ENCODE assay signal across 8 cellular contexts in genomic region chr17:73901661-73902415, GRCh38.
DNase-seq lines count a peak whose midpoint lies in the region; ATAC-seq and TF ChIP-seq lines count a peak whose summit lies in the region.

No MANE protein-coding gene starts in this region.

- H3K4me2 ChIP-seq in trophoblast cell (ENCODE audit: low read length) = peak overlapping the region; percentile 48

- H3K4me1 ChIP-seq in trophoblast cell (ENCODE audit: control insufficient read depth in 1 of 2, insufficient read depth in 2 of 2, low read length in 2 of 2) = peaks cover 0 to 3% of the 10 kb centered on the region in 2 experiments

- no peaks in the 10 kb centered on the region for H3K79me1 ChIP-seq in trophoblast cell (ENCODE audit: low read length)

- no peak overlapping the region for H3K23ac ChIP-seq in trophoblast cell (ENCODE audit: low read length)

- CTCF ChIA-PET in activated B cell treated with CpG ODN at 0.5 μM for 24 hours (lab: Charles Lee) = interaction anchor here (0.6 kb wide), 1 partner anchor 879 kb away, joined by 3 read pairs; no protein-coding TSS in a partner anchor

- no peak overlapping the region for H2BK12ac ChIP-seq in trophoblast cell (ENCODE audit: low read length)

- no peak overlapping the region for H3K27ac Mint-ChIP-seq in activated B cell treated with CpG ODN at 0.5 μM for 24 hours

- H3K18ac ChIP-seq in trophoblast cell (ENCODE audit: low read length) = no peak overlapping the region

- no peak overlapping the region for H2AFZ ChIP-seq in trophoblast cell (ENCODE audit: insufficient read depth, low read length, poor library complexity)

- H3K79me2 ChIP-seq in trophoblast cell (ENCODE audit: control insufficient read depth, insufficient read depth, low read length, poor library complexity) = no peaks in the 10 kb centered on the region

- peak overlapping the region; percentile 9 for H3K4me3 ChIP-seq in fibroblast of mammary gland (ENCODE audit: control insufficient read depth, low read depth, low read length)
- no peak overlapping the region for H3K4me3 ChIP-seq in trophoblast cell (ENCODE audit: low read depth, low read length)

- H3K4me1 Mint-ChIP-seq in activated B cell treated with CpG ODN at 0.5 μM for 24 hours = peaks cover 11% of the 10 kb centered on the region

- H3K4me3 Mint-ChIP-seq in activated B cell treated with CpG ODN at 0.5 μM for 24 hours = peak overlapping the region; percentile 88

- in situ Hi-C loops in KBM-7 (cut with MboI; ENCODE audit: low pct_unique_long_range_greater_than_20kb, low sequenced_read_pairs) = no loop called here
- in situ Hi-C loops in ACHN (cut with HindIII; ENCODE audit: low pct_ligation_motif_present, low pct_unique_long_range_greater_than_20kb, low sequenced_read_pairs) = no loop called here

- no peak overlapping the region for H4K91ac ChIP-seq in trophoblast cell (ENCODE audit: low read depth, low read length)

- POLR2A ChIA-PET in activated B cell treated with CpG ODN at 0.5 μM for 24 hours (lab: Charles Lee) = interaction anchor here (0.5 to 0.6 kb wide), 3 partner anchors 11 to 314 kb away, joined by 3 to 4 read pairs (median 3); no protein-coding TSS in a partner anchor

- H3K27me3 ChIP-seq in trophoblast cell (ENCODE audit: insufficient read depth, low read length) = peaks cover 38% of the 10 kb centered on the region

- no peak overlapping the region for H3K14ac ChIP-seq in trophoblast cell (ENCODE audit: low read length)

- H3K9ac ChIP-seq in trophoblast cell (ENCODE audit: low read length) = no peak overlapping the region

- no peaks in the 10 kb centered on the region for H3K9me3 Mint-ChIP-seq in activated B cell treated with CpG ODN at 0.5 μM for 24 hours

- no peaks in the 10 kb centered on the region for H3K36me3 Mint-ChIP-seq in activated B cell treated with CpG ODN at 0.5 μM for 24 hours (ENCODE audit: low read depth)

- H3K27ac ChIP-seq in trophoblast cell (ENCODE audit: low read depth, low read length) = no peak overlapping the region

- TF ChIP-seq CTCF in activated B cell treated with CpG ODN at 0.5 μM for 24 hours (IDR thresholded peaks at IDR 0.05) = no peak
- no peak for TF ChIP-seq CTCF in fibroblast of mammary gland (conservative IDR thresholded peaks at IDR 0.05; ENCODE audit: control insufficient read depth, insufficient read depth, low read depth, low read length)

- H3K4ac ChIP-seq in trophoblast cell (ENCODE audit: low read depth, low read length) = no peak overlapping the region

- H3K27me3 Mint-ChIP-seq in activated B cell treated with CpG ODN at 0.5 μM for 24 hours = peaks cover 53% of the 10 kb centered on the region

- no CpG with 5 or more reads among the region's 49 CpGs for WGBS in trophoblast cell (ENCODE audit: extremely low coverage, insufficient coverage, insufficient read length)

- H2AK5ac ChIP-seq in trophoblast cell (ENCODE audit: low read length) = no peak overlapping the region

- ATAC-seq in activated B cell treated with CpG ODN at 0.5 μM for 24 hours (ENCODE audit: low read depth) (no peak), HG02623 (IDR thresholded peaks at IDR 0.05; ENCODE audit: unreplicated experiment) (no peak), GM19395 (IDR thresholded peaks at IDR 0.05; ENCODE audit: unreplicated experiment) (no peak)

- no peak overlapping the region for H2BK120ac ChIP-seq in trophoblast cell (ENCODE audit: insufficient read depth, low read length, poor library complexity)

- no peak overlapping the region for H4K8ac ChIP-seq in trophoblast cell (ENCODE audit: low read depth, low read length)

- intact Hi-C loops in activated B cell treated with CpG ODN at 0.5 μM for 24 hours (cut with micrococcal nuclease) = no loop called here

- no peak overlapping the region for H2BK5ac ChIP-seq in trophoblast cell (ENCODE audit: low read depth, low read length, poor library complexity)

- no peak overlapping the region for H4K12ac ChIP-seq in trophoblast cell (ENCODE audit: low read depth, low read length)

- DNase-seq in KBM-7 = peak; percentile 49
- DNase-seq in activated B cell treated with CpG ODN at 0.5 μM for 24 hours = no peak
- peak; percentile 8 for DNase-seq in fibroblast of mammary gland (ENCODE audit: low read depth)
- DNase-seq in trophoblast cell = peak in 1 of 2 donors; percentile 6
- no peak for DNase-seq in ACHN
- no peak for DNase-seq in effector CD8-positive, alpha-beta T cell (lab: John Stamatoyannopoulos, UW)

- H3K9me3 ChIP-seq in trophoblast cell (ENCODE audit: insufficient read depth, low read depth, low read length) = peaks cover 5% of the 10 kb centered on the region

- H3K36me3 ChIP-seq in trophoblast cell (ENCODE audit: control insufficient read depth in 1 of 2, insufficient read depth in 2 of 2, low read length in 2 of 2) = no peaks in the 10 kb centered on the region

Comparison
In these comparisons a context has a peak if more than half of its experiments do, and no peak if none do; other contexts are left out.
1. DNase-seq: peak in KBM-7 (single experiment) and fibroblast of mammary gland (single experiment); none in activated B cell treated with CpG ODN at 0.5 μM for 24 hours (single experiment), ACHN (single experiment) and effector CD8-positive, alpha-beta T cell (single experiment).